In genomic region chr22:46845281-46846153, GRCh38 we compare ENCODE assay signal across 9 cellular contexts.
DNase-seq lines count a peak whose midpoint lies in the region; ATAC-seq, FAIRE-seq and TF ChIP-seq lines count a peak whose summit lies in the region.
"Had no signal": no experiment of that assay in that cellular context is flagged by ENCODE, and none has a peak within 500 bp of the region (broad histone marks: within the 10 kb centered on the region; RNA-seq: fewer than 3 reads in every experiment).

No MANE protein-coding gene starts in this region.

- no peak for TF ChIP-seq POLR2A in GM12892 (IDR thresholded peaks at IDR 0.05; ENCODE audit: low read depth, low read length)

- H3K4me1 Mint-ChIP-seq in neural crest cell = no peaks in the 10 kb centered on the region
- H3K4me1 Mint-ChIP-seq in activated T-cell treated with anti-CD3 and anti-CD28 coated beads, Interleukin-2, amount 50 U/mL, for 4 hours (ENCODE audit: low read depth) = peaks cover 36% of the 10 kb centered on the region

- H3K27ac ChIP-seq in AG04450 (ENCODE audit: low read depth, low read length) = peak overlapping the region; percentile 39
- H3K27ac ChIP-seq in RWPE1 = peak overlapping the region; percentile 44; the same call in 1 of the 2 replicates

- POLR2A ChIA-PET in AG04450 (lab: Yijun Ruan, JAX) (interaction anchor here (1.6 kb wide), 1 partner anchor 16 kb away, joined by 5 read pairs; no protein-coding TSS in a partner anchor), RWPE1 (lab: Yijun Ruan, JAX; ENCODE audit: low non-redundant PET) (no interaction called here)

- TF ChIP-seq CTCF in AG04450 (IDR thresholded peaks at IDR 0.05; ENCODE audit: low read depth, low read length) (peak; percentile 66), RWPE1 (conservative IDR thresholded peaks at IDR 0.05; ENCODE audit: low read depth) (peak; percentile 35; the same call in 1 of the 2 replicates), fibroblast of mammary gland (conservative IDR thresholded peaks at IDR 0.05; ENCODE audit: control insufficient read depth, insufficient read depth, low read depth, low read length) (peak; percentile 61), neural crest cell (conservative IDR thresholded peaks at IDR 0.05) (peak; percentile 65)

- H3K36me3 Mint-ChIP-seq in neural crest cell (ENCODE audit: low read depth) = peaks cover 11% of the 10 kb centered on the region
- H3K36me3 Mint-ChIP-seq in activated T-cell treated with anti-CD3 and anti-CD28 coated beads, Interleukin-2, amount 50 U/mL, for 4 hours (ENCODE audit: insufficient read depth) = peaks cover 35% of the 10 kb centered on the region

- no peak for ATAC-seq in activated T-cell treated with anti-CD3 and anti-CD28 coated beads, Interleukin-2, amount 50 U/mL, for 4 hours

- no peak for DNase-seq in AG04450 (ENCODE audit: low read depth, low spot score)
- no peak for DNase-seq in RWPE1 (ENCODE audit: low spot score)
- peak; percentile 68 for DNase-seq in fibroblast of mammary gland (ENCODE audit: low read depth)
- DNase-seq in neural crest cell (ENCODE audit: low read depth, low spot score) = no peak
- no peak for DNase-seq in GM19239 (ENCODE audit: insufficient read length, low spot score)
- DNase-seq in GM12892 (ENCODE audit: insufficient read length) = no peak
- DNase-seq in KG1 (lab: John Stamatoyannopoulos, UW) = no peak
- no peak for DNase-seq in activated T-cell treated with anti-CD3 and anti-CD28 coated beads, Interleukin-2, amount 50 U/mL, for 4 hours
- DNase-seq: NCI-H1105 had no signal

- no peaks in the 10 kb centered on the region for H3K27me3 Mint-ChIP-seq in neural crest cell (ENCODE audit: low read depth)
- no peaks in the 10 kb centered on the region for H3K27me3 Mint-ChIP-seq in activated T-cell treated with anti-CD3 and anti-CD28 coated beads, Interleukin-2, amount 50 U/mL, for 4 hours (ENCODE audit: low read depth)

- no peak overlapping the region for H3K27ac Mint-ChIP-seq in neural crest cell (ENCODE audit: unreplicated experiment)

- no peaks in the 10 kb centered on the region for H3K9me3 Mint-ChIP-seq in neural crest cell
- no peaks in the 10 kb centered on the region for H3K9me3 Mint-ChIP-seq in activated T-cell treated with anti-CD3 and anti-CD28 coated beads, Interleukin-2, amount 50 U/mL, for 4 hours

- H3K4me3 ChIP-seq in AG04450 (ENCODE audit: low read depth, low read length) (peak overlapping the region; percentile 36), fibroblast of mammary gland (ENCODE audit: control insufficient read depth, low read depth, low read length) (peak overlapping the region; percentile 21)

- H3K27me3 ChIP-seq in AG04450 (ENCODE audit: control insufficient read depth, insufficient read depth, low read length) = no peaks in the 10 kb centered on the region

- FAIRE-seq in GM19239 (lab: Jason Lieb, UNC) (no peak), GM12892 (lab: Jason Lieb, UNC) (no peak)

- H3K4me3 Mint-ChIP-seq in neural crest cell = no peak overlapping the region
- no peak overlapping the region for H3K4me3 Mint-ChIP-seq in activated T-cell treated with anti-CD3 and anti-CD28 coated beads, Interleukin-2, amount 50 U/mL, for 4 hours

- no peaks in the 10 kb centered on the region; the same call in 1 of the 2 replicates for H3K9me3 ChIP-seq in AG04450 (ENCODE audit: control insufficient read depth, insufficient read depth, low read length)

- CTCF ChIA-PET in AG04450 (lab: Charles Lee) = interaction anchor here (0.5 to 4.5 kb wide), 35 partner anchors 10 to 1647 kb away, joined by 3 to 25 read pairs (median 3); no protein-coding TSS in a partner anchor
- CTCF ChIA-PET in RWPE1 (lab: Yijun Ruan, JAX) = interaction anchor here (0.6 kb wide), 2 partner anchors 20 to 138 kb away, joined by 3 read pairs; no protein-coding TSS in a partner anchor
